In genomic region chr1:227926216-227926791, GRCh38 we compare ENCODE assay signal across 26 cellular contexts. TPM values are rescaled to one million over a fixed set of nuclear protein-coding genes. Genes with fewer than 3 reads are reported as not detected.
"Had no signal": no experiment of that assay in that cellular context is flagged by ENCODE, and none has a peak within 500 bp of the region (broad histone marks: within the 10 kb centered on the region; RNA-seq: fewer than 3 reads in every experiment).

No MANE protein-coding gene starts in this region.

- H3K9me3 Mint-ChIP-seq: activated B cell treated with CpG ODN at 0.5 μM for 24 hours; activated CD4-positive, alpha-beta T cell treated with anti-CD3 and anti-CD28 coated beads, Interleukin-2, amount 10 ng/mL, durations not matched to agents 24 days and 14 days; activated naive CD8-positive, alpha-beta T cell treated with anti-CD3 and anti-CD28 coated beads for 36 hours; activated T-cell treated with anti-CD3 and anti-CD28 coated beads, Interleukin-2, amount 50 U/mL, for 4 hours had no signal

- ATAC-seq: activated T-cell treated with anti-CD3 and anti-CD28 coated beads, Interleukin-2, amount 50 U/mL, for 4 hours; PC-3; T-helper 17 cell had no signal

- H3K4me3 ChIP-seq: cardiac muscle cell had no signal

- H3K27me3 ChIP-seq: brain microvascular endothelial cell, cardiac muscle cell had no signal

- H3K27me3 Mint-ChIP-seq: activated B cell treated with CpG ODN at 0.5 μM for 24 hours; activated CD4-positive, alpha-beta T cell treated with anti-CD3 and anti-CD28 coated beads, Interleukin-2, amount 10 ng/mL, durations not matched to agents 24 days and 14 days; activated naive CD8-positive, alpha-beta T cell treated with anti-CD3 and anti-CD28 coated beads for 36 hours; T-helper 17 cell had no signal

- H3K27ac Mint-ChIP-seq: activated B cell treated with CpG ODN at 0.5 μM for 24 hours; activated CD4-positive, alpha-beta T cell treated with anti-CD3 and anti-CD28 coated beads, Interleukin-2, amount 10 ng/mL, durations not matched to agents 24 days and 14 days; activated naive CD8-positive, alpha-beta T cell treated with anti-CD3 and anti-CD28 coated beads for 36 hours; T-helper 17 cell had no signal

- H3K36me3 Mint-ChIP-seq: activated naive CD8-positive, alpha-beta T cell treated with anti-CD3 and anti-CD28 coated beads for 36 hours had no signal

- H3K4me3 Mint-ChIP-seq: activated B cell treated with CpG ODN at 0.5 μM for 24 hours; activated CD4-positive, alpha-beta T cell treated with anti-CD3 and anti-CD28 coated beads, Interleukin-2, amount 10 ng/mL, durations not matched to agents 24 days and 14 days; activated naive CD8-positive, alpha-beta T cell treated with anti-CD3 and anti-CD28 coated beads for 36 hours; activated T-cell treated with anti-CD3 and anti-CD28 coated beads, Interleukin-2, amount 50 U/mL, for 4 hours; T-helper 17 cell had no signal

- H3K4me1 Mint-ChIP-seq: activated B cell treated with CpG ODN at 0.5 μM for 24 hours; activated CD4-positive, alpha-beta T cell treated with anti-CD3 and anti-CD28 coated beads, Interleukin-2, amount 10 ng/mL, durations not matched to agents 24 days and 14 days; activated naive CD8-positive, alpha-beta T cell treated with anti-CD3 and anti-CD28 coated beads for 36 hours had no signal

- H3K36me3 ChIP-seq: brain microvascular endothelial cell, cardiac muscle cell had no signal

- DNase-seq: activated B cell treated with CpG ODN at 0.5 μM for 24 hours; activated CD4-positive, alpha-beta T cell treated with anti-CD3 and anti-CD28 coated beads for 1 hour; activated CD4-positive, alpha-beta T cell treated with anti-CD3 and anti-CD28 coated beads, Interleukin-2, amount 10 ng/mL, durations not matched to agents 24 days and 14 days; activated CD4-positive, alpha-beta T cell treated with anti-CD3 and anti-CD28 coated beads, Interleukin-2, amount 50 U/mL, for 48 hours; activated CD8-positive, alpha-beta memory T cell treated with anti-CD3 and anti-CD28 coated beads for 24 hours; activated effector memory CD4-positive, alpha-beta T cell treated with anti-CD3 and anti-CD28 coated beads, Interleukin-2, amount 50 U/mL, for 16 hours; activated naive CD4-positive, alpha-beta T cell treated with Interleukin-2 at 50 U/mL for 16 hours; activated naive CD8-positive, alpha-beta T cell treated with anti-CD3 and anti-CD28 coated beads for 36 hours; activated T-cell treated with anti-CD3 and anti-CD28 coated beads, Interleukin-2, amount 50 U/mL, for 4 hours; brain microvascular endothelial cell; IMR-90; Kasumi-1; KBM-7; NCI-H1105 treated with DMSO at 0.1 percent for 48 hours; NCI-H1436 treated with DMSO at 0.1 percent for 48 hours; NCI-H187; NCI-H2081; NCI-H2227 treated with DMSO at 0.1 percent for 48 hours; NCI-H446 treated with DMSO at 0.1 percent for 48 hours; NCI-H526 treated with DMSO at 0.1 percent for 48 hours; NK-92 treated with Interleukin-12 subunit alpha and Interleukin-12 subunit beta, amount 100 ng/mL, for 24 hours; PC-3; SIG-M5; T-helper 17 cell; T-helper 9 cell had no signal

- H3K27ac ChIP-seq: brain microvascular endothelial cell, cardiac muscle cell had no signal

RNA-seq across cellular contexts. Expression of gene WNT9A, which starts 21.4 kb away (rescaled TPM):
- total RNA-seq: activated B cell treated with CpG ODN at 0.5 μM for 24 hours; activated CD4-positive, alpha-beta T cell treated with anti-CD3 and anti-CD28 coated beads, Interleukin-2, amount 10 ng/mL, durations not matched to agents 24 days and 14 days; activated naive CD8-positive, alpha-beta T cell treated with anti-CD3 and anti-CD28 coated beads for 36 hours had no signal
- polyA plus RNA-seq: cardiac muscle cell had no signal
